Comparison of ENCODE assay signal across 8 cellular contexts in the genomic region with DNA sequence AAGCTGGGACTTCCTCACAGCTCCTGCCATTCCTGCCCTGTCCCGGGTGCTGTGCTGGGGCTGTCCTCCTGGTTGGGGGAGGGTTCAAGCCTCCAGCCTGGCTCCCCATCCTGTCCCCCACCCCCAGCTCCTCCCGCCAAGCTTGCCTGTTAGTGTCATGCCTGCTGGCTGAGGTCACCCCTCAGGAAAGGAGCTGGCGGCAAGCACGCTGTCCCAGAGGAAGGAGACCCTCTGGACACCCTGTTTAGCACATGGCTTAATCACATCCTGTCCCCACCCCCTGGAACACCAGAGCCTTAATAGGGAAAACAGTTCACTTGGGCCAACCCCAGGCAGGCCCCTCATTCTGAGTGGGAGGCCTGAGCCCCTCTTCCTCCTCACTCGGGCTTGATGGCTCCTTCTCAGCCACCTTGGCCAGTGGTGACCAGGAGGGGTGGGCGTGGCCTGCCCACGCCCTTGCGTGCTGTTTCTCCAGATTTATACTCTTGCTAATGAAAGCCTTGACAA. TPM values are rescaled to one million over a fixed set of nuclear protein-coding genes. Genes with fewer than 3 reads are reported as not detected.
DNase-seq lines count a peak whose midpoint lies in the region; ATAC-seq and TF ChIP-seq lines count a peak whose summit lies in the region.

No MANE protein-coding gene starts in this region.

- WGBS in mesodermal cell (ENCODE audit: insufficient coverage in 2 of 2), 2 experiments = 27 to 35% methylated on average over 2 to 8 of the region's 8 CpGs

- no peaks in the 10 kb centered on the region for H3K27me3 Mint-ChIP-seq in effector memory CD8-positive, alpha-beta T cell

- H3K36me3 ChIP-seq in mesodermal cell (ENCODE audit: control insufficient read depth, insufficient read depth, low read length) (peaks cover 85% of the 10 kb centered on the region), Karpas-422 (ENCODE audit: insufficient read depth, low read length) (no peaks in the 10 kb centered on the region)

- H3K4me1 Mint-ChIP-seq in effector memory CD8-positive, alpha-beta T cell (ENCODE audit: low read depth in 2 of 2) = peaks cover 31 to 34% of the 10 kb centered on the region in 2 donors

- no peaks in the 10 kb centered on the region for H3K9me2 ChIP-seq in Karpas-422 (replicated peaks; ENCODE audit: insufficient read depth, low read length)

- H3K4me2 ChIP-seq in Karpas-422 (ENCODE audit: low read depth, low read length, poor library complexity, severe bottlenecking) = no peak overlapping the region

- no peak overlapping the region for H2AFZ ChIP-seq in Karpas-422 (ENCODE audit: low read length)

- H3K27ac Mint-ChIP-seq in effector memory CD8-positive, alpha-beta T cell = peak overlapping the region; percentile 85 to 87

- no peaks in the 10 kb centered on the region for H3K27me3 ChIP-seq in Karpas-422 (ENCODE audit: low read length)

- H3K4me3 Mint-ChIP-seq in effector memory CD8-positive, alpha-beta T cell = peak overlapping the region in 1 of 2 donors; percentile 46

- H3K4me1 ChIP-seq in mesodermal cell (ENCODE audit: control insufficient read depth, insufficient read depth, low read length, poor library complexity, severe bottlenecking) (peaks cover 52% of the 10 kb centered on the region), Karpas-422 (ENCODE audit: low read length) (no peaks in the 10 kb centered on the region)

- peaks cover 53% of the 10 kb centered on the region for H3K36me3 Mint-ChIP-seq in effector memory CD8-positive, alpha-beta T cell (ENCODE audit: insufficient read depth)

- no peak for ATAC-seq in effector memory CD8-positive, alpha-beta T cell (replicated peaks)
- ATAC-seq in HG03108 (IDR thresholded peaks at IDR 0.05; ENCODE audit: unreplicated experiment) (no peak), HG03039 (IDR thresholded peaks at IDR 0.05; ENCODE audit: unreplicated experiment) (no peak)

- no peaks in the 10 kb centered on the region for H3K9me3 Mint-ChIP-seq in effector memory CD8-positive, alpha-beta T cell

- H3K27ac ChIP-seq in 22Rv1 (peak overlapping the region; percentile 91), mesodermal cell (ENCODE audit: low read depth, low read length, severe bottlenecking) (peak overlapping the region; percentile 97), Karpas-422 (ENCODE audit: low read length) (no peak overlapping the region)

- H3K4me3 ChIP-seq in mesodermal cell (ENCODE audit: extremely low read depth, insufficient read depth, low read length, poor library complexity, severe bottlenecking) = no peak overlapping the region
- H3K4me3 ChIP-seq in Karpas-422 (ENCODE audit: low read length) = no peak overlapping the region

- H3K9me3 ChIP-seq in mesodermal cell (ENCODE audit: control insufficient read depth, low read length) (no peaks in the 10 kb centered on the region), Karpas-422 (ENCODE audit: low read length) (no peaks in the 10 kb centered on the region)

- H3K9ac ChIP-seq in Karpas-422 (ENCODE audit: low read length) = no peak overlapping the region

- no peak for TF ChIP-seq CTCF in 22Rv1 (IDR thresholded peaks at IDR 0.05)

- H4K20me1 ChIP-seq in Karpas-422 (ENCODE audit: insufficient read depth, low read depth, low read length) = 0 out of 2 replicates have a peak, but pooled peaks cover 5% of the 10 kb centered on the region

- H3K79me2 ChIP-seq in Karpas-422 (ENCODE audit: low read length) = peaks cover 3% of the 10 kb centered on the region; the same call in 1 of the 2 replicates

- DNase-seq in LHCN-M2 (ENCODE audit: low read depth) (peak; percentile 69), RKO (ENCODE audit: low spot score) (no peak), Karpas-422 (no peak)
- no peak for DNase-seq in effector memory CD8-positive, alpha-beta T cell

RNA-seq across cellular contexts. Expression of a gene that starts 9.2 kb away (rescaled TPM):
- total RNA-seq in LHCN-M2 (2014; rRNA removed) = 17.3 and 19.5 TPM in 2 replicates
- 26.2 TPM for polyA plus RNA-seq in LHCN-M2 (2012)
- polyA plus RNA-seq in mesodermal cell (2013, experiment 1 of 2) = 20.5 TPM
- polyA plus RNA-seq in mesodermal cell (2013, experiment 2 of 2) = 14.5 TPM
- total RNA-seq in Karpas-422 (2014; rRNA removed; shearing (Covaris generic); ENCODE audit: low replicate concordance) = not detected in 2 replicates

RNA-seq across cellular contexts. Expression of a gene that starts 29.6 kb away (rescaled TPM):
- 42.3 and 46.8 TPM in 2 replicates for total RNA-seq in LHCN-M2 (2014; rRNA removed)
- polyA plus RNA-seq in LHCN-M2 (2012) = 32.4 TPM
- 65.4 TPM for polyA plus RNA-seq in mesodermal cell (2013, experiment 1 of 2)
- polyA plus RNA-seq in mesodermal cell (2013, experiment 2 of 2) = 51.7 TPM
- total RNA-seq in Karpas-422 (2014; rRNA removed; shearing (Covaris generic); ENCODE audit: low replicate concordance) = 6.3 and 7.8 TPM in 2 replicates

RNA-seq across cellular contexts. Expression of a gene that starts 29.8 kb away (rescaled TPM):
- total RNA-seq in LHCN-M2 (2014; rRNA removed) = 9.6 and 9.8 TPM in 2 replicates
- 5.8 TPM for polyA plus RNA-seq in LHCN-M2 (2012)
- 22.5 TPM for polyA plus RNA-seq in mesodermal cell (2013, experiment 1 of 2)
- 15.8 TPM for polyA plus RNA-seq in mesodermal cell (2013, experiment 2 of 2)
- 26.8 and 31.3 TPM in 2 replicates for total RNA-seq in Karpas-422 (2014; rRNA removed; shearing (Covaris generic); ENCODE audit: low replicate concordance)

RNA-seq across cellular contexts. Expression of a gene that starts 35.8 kb away (rescaled TPM):
- total RNA-seq in LHCN-M2 (2014; rRNA removed) = 34.4 and 39.0 TPM in 2 replicates
- 24.8 TPM for polyA plus RNA-seq in LHCN-M2 (2012)
- polyA plus RNA-seq in mesodermal cell (2013, experiment 1 of 2) = 12.9 TPM
- polyA plus RNA-seq in mesodermal cell (2013, experiment 2 of 2) = 12.3 TPM
- 6.1 and 10.7 TPM in 2 replicates for total RNA-seq in Karpas-422 (2014; rRNA removed; shearing (Covaris generic); ENCODE audit: low replicate concordance)

RNA-seq across cellular contexts. Expression of a gene that starts 35.9 kb away (rescaled TPM):
- total RNA-seq in LHCN-M2 (2014; rRNA removed) = 61.6 and 80.0 TPM in 2 replicates
- polyA plus RNA-seq in LHCN-M2 (2012) = 37.5 TPM
- polyA plus RNA-seq in mesodermal cell (2013, experiment 1 of 2) = 46.3 TPM
- polyA plus RNA-seq in mesodermal cell (2013, experiment 2 of 2) = 41.6 TPM
- 32.1 and 49.0 TPM in 2 replicates for total RNA-seq in Karpas-422 (2014; rRNA removed; shearing (Covaris generic); ENCODE audit: low replicate concordance)

Comparison
In these comparisons a context has a peak if more than half of its experiments do, and no peak if none do; other contexts are left out.
1. RNA of a gene that starts 9.2 kb away (total RNA-seq): 17.3 to 19.5 TPM in LHCN-M2; not detected in Karpas-422; every median in the first group is over 10 times any median in the second.